In the genomic region with DNA sequence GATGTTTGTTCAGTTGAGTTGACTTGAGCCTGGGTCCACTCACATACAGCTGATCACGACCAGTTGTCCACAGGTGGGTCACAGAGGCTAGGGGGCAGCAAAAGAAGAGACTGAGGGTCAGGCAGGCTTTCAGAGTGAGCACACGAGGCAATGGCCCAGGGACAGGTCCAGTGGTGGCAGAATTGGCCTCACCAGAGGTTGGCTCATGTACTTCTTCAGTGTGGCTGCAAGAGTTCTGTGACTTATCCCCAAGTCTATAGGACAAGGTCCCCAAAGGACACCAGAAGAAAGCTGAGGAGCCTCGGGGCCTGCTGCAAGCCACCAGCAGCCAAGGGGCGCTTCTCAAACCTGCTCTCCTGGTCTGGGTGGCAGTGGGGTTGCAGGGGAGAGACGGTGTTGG, we compare ENCODE assay signal across 35 cellular contexts.
"Had no signal": no experiment of that assay in that cellular context is flagged by ENCODE, and none has a peak within 500 bp of the region (broad histone marks: within the 10 kb centered on the region; RNA-seq: fewer than 3 reads in every experiment).

No MANE protein-coding gene starts in this region.

- H3K9ac ChIP-seq: KMS-11 had no signal

- H3K36me3 ChIP-seq: MG63 had no signal

- H3K4me2 ChIP-seq: KMS-11 had no signal

- DNase-seq: Karpas-422, Kasumi-1, MG63, MM.1S, MV-4-11, NCI-H1048, NCI-H1092, NCI-H1092 treated with DMSO at 0.1 percent for 48 hours, NCI-H1105, NCI-H1105 treated with DMSO at 0.1 percent for 48 hours, NCI-H1417, NCI-H1417 treated with DMSO at 0.1 percent for 48 hours, NCI-H1436, NCI-H1436 treated with DMSO at 0.1 percent for 48 hours, NCI-H146, NCI-H1694, NCI-H1694 treated with DMSO at 0.1 percent for 48 hours, NCI-H187, NCI-H187 treated with DMSO at 0.1 percent for 48 hours, NCI-H1930, NCI-H2029, NCI-H2029 treated with DMSO at 0.1 percent for 48 hours, NCI-H2081, NCI-H2081 treated with DMSO at 0.1 percent for 48 hours, NCI-H2107, NCI-H2171, NCI-H2171 treated with DMSO at 0.1 percent for 48 hours, NCI-H2227 treated with DMSO at 0.1 percent for 48 hours, NCI-H226, NCI-H345, NCI-H446, NCI-H446 treated with DMSO at 0.1 percent for 48 hours, NCI-H510A, NCI-H510A treated with DMSO at 0.1 percent for 48 hours had no signal

- H3K27me3 ChIP-seq: MG63 had no signal

- H3K9me3 ChIP-seq: MG63 had no signal

- H3K27ac ChIP-seq: KMS-11 had no signal

- H3K4me3 ChIP-seq: MG63 had no signal
